ENCODE assay signal across 10 cellular contexts in the genomic region with DNA sequence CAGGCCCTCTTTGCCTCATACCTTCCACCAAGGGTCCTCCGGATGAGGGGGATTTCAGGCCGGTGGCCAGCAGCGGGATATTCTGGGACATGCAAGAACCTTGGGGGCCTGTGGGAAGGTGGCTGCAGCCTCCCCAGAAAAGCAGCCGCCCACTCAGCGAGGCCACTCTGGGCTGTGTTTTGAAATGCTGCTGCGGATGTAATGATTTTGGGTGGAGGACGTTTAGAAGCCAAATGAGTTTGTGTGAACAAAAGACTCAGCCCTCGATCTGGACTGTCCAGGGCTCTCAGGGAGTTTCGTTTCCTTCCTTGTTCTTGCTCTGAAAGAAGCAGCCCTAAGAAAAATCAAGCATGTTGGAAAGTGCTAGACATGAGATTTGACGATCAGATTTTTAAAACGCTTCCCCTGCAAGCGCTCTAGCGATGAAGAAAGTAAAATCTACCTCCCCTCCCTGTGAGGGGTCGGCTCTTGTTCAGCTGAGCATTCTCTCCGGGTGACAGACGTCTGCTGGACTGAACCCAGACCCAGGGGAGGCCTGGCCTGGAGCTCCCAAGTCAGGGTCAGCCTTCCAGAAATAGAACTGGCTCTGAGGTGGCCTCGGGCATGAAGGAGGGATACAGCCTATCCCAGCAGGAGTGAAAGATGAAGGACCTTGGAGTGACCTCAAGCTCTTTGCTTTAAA. TPM values are rescaled to one million over a fixed set of nuclear protein-coding genes. Genes with fewer than 3 reads are reported as not detected.
DNase-seq lines count a peak whose midpoint lies in the region; ATAC-seq and TF ChIP-seq lines count a peak whose summit lies in the region.
"Had no signal": no experiment of that assay in that cellular context is flagged by ENCODE, and none has a peak within 500 bp of the region (broad histone marks: within the 10 kb centered on the region; RNA-seq: fewer than 3 reads in every experiment).

No MANE protein-coding gene starts in this region.

- H3K36me3 ChIP-seq in BLaER1 treated with 17β-estradiol and CSF1 and Interleukin-3, amounts not matched to agents 10 nM and 100 nM = peaks cover 0 to 8% (median 0%) of the 10 kb centered on the region in 11 experiments; a peak in 3 of 22 replicates

- DNase-seq in choroid plexus epithelial cell (ENCODE audit: low read depth) (peak; percentile 61), kidney glomerular epithelial cell (lab: John Stamatoyannopoulos, UW) (peak; percentile 17), sciatic nerve (ENCODE audit: low spot score) (no peak), NCI-H2227 (lab: John Stamatoyannopoulos, UW; ENCODE audit: unreplicated experiment) (no peak)
- DNase-seq: activated CD4-positive, alpha-beta T cell treated with anti-CD3 and anti-CD28 coated beads, Interleukin-2, amount 10 ng/mL, durations not matched to agents 7 days and 5 days; NCI-H1048 had no signal

- H3K27ac ChIP-seq in BLaER1 treated with 17β-estradiol and CSF1 and Interleukin-3, amounts not matched to agents 10 nM and 100 nM = peak overlapping the region in 10 of 11 experiments; percentile 20 to 73 (median 65); a peak in 19 of 22 replicates

- H4K20me1 ChIP-seq in BLaER1 treated with 17β-estradiol and CSF1 and Interleukin-3, amounts not matched to agents 10 nM and 100 nM = peaks cover 0 to 49% (median 0%) of the 10 kb centered on the region in 11 experiments; a peak in 4 of 22 replicates

- intact Hi-C loops in sciatic nerve (cut with DNase I) = no loop called here

- no peak overlapping the region for H3K4me3 ChIP-seq in BLaER1 treated with 17β-estradiol and CSF1 and Interleukin-3, amounts not matched to agents 10 nM and 100 nM
- H3K4me3 ChIP-seq in choroid plexus epithelial cell (ENCODE audit: low read depth, low read length) = peak overlapping the region; percentile 24

- H3K9ac ChIP-seq in BLaER1 treated with 17β-estradiol and CSF1 and Interleukin-3, amounts not matched to agents 10 nM and 100 nM = peak overlapping the region in 6 of 11 experiments; percentile 2 to 65 (median 54); a peak in 7 of 22 replicates

- H3K27me3 ChIP-seq in BLaER1 treated with 17β-estradiol and CSF1 and Interleukin-3, amounts not matched to agents 10 nM and 100 nM = no peaks in the 10 kb centered on the region

- H3K4me2 ChIP-seq in BLaER1 treated with 17β-estradiol and CSF1 and Interleukin-3, amounts not matched to agents 10 nM and 100 nM = peak overlapping the region; percentile 48 to 74 (median 62)

- ATAC-seq in sciatic nerve = peak; percentile 69
- ATAC-seq in GM21737 (IDR thresholded peaks at IDR 0.05; ENCODE audit: unreplicated experiment) = no peak
- no peak for ATAC-seq in GM18858 (IDR thresholded peaks at IDR 0.05; ENCODE audit: unreplicated experiment)
- no peak for ATAC-seq in HG02973 (IDR thresholded peaks at IDR 0.05; ENCODE audit: unreplicated experiment)

- H3K9me3 ChIP-seq in BLaER1 treated with 17β-estradiol and CSF1 and Interleukin-3, amounts not matched to agents 10 nM and 100 nM (replicated peaks in 1 of 11) = no peaks in the 10 kb centered on the region

- peaks cover 35 to 45% (median 38%) of the 10 kb centered on the region in 10 experiments for H3K4me1 ChIP-seq in BLaER1 treated with 17β-estradiol and CSF1 and Interleukin-3, amounts not matched to agents 10 nM and 100 nM

- TF ChIP-seq CTCF in choroid plexus epithelial cell (conservative IDR thresholded peaks at IDR 0.05; ENCODE audit: low read depth, low read length) = no peak

RNA-seq across cellular contexts. Expression of a gene that starts 12.9 kb away (rescaled TPM):
- total RNA-seq in sciatic nerve = 87.4 TPM

Comparison
In these comparisons a context has a peak if more than half of its experiments do, and no peak if none do; other contexts are left out.
1. DNase-seq: peak in choroid plexus epithelial cell (single experiment) and kidney glomerular epithelial cell (single experiment); none in sciatic nerve (single experiment) and NCI-H2227 (single experiment).